Comparison of ENCODE assay signal across 29 cellular contexts in the genomic region with DNA sequence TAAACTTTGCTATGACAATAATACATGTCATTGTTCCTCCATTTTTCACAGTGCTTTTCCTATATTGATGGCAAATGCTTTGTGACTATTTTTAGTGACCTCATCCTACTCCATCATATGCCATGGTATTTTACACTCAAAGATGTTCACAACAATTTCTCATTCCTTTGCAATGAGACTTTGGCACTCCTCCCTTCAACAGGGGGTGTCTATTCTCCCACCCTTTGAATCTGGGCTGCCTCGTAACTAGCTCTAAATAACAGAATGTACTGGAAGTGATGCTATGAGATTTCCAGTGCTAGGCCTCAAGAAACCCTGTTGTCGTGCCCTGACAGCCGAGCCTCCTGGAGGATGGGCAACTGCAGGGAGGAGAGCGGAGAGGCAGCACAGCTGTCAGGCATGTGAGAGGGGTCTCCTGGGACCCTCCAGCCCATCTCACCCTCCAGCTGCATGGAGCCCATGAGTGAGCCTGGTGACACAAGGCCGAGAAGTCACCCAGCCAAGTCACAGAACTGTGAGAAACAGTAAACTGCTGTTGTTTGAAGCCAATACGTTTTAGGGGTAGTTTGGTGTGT.
DNase-seq lines count a peak whose midpoint lies in the region; ATAC-seq and TF ChIP-seq lines count a peak whose summit lies in the region.
"Had no signal": no experiment of that assay in that cellular context is flagged by ENCODE, and none has a peak within 500 bp of the region (broad histone marks: within the 10 kb centered on the region; RNA-seq: fewer than 3 reads in every experiment).

No MANE protein-coding gene starts in this region.

- H3K9me3 ChIP-seq in BLaER1: peaks cover 9% of the 10 kb centered on the region
- H3K9me3 ChIP-seq in esophagus muscularis mucosa: no peaks in the 10 kb centered on the region
- H3K9me3 ChIP-seq in sigmoid colon: peaks cover 0 to 1% (median 0%) of the 10 kb centered on the region in 4 donors

- TF ChIP-seq CTCF in esophagus muscularis mucosa (IDR thresholded peaks at IDR 0.05) (no peak), sigmoid colon (IDR thresholded peaks at IDR 0.05) (no peak)

- no peak for ATAC-seq in HG03439 (IDR thresholded peaks at IDR 0.05; ENCODE audit: unreplicated experiment)
- ATAC-seq in GM18873 (IDR thresholded peaks at IDR 0.05; ENCODE audit: low FRiP score, unreplicated experiment): no peak
- no peak for ATAC-seq in natural killer cell treated with Interleukin-12 subunit alpha and Interleukin-12 subunit beta and Interleukin-15 and Interleukin-18, amount 100 ng/mL, for 72 hours
- ATAC-seq: foreskin keratinocyte; Panc1; stimulated activated effector memory CD8-positive, alpha-beta T cell treated with anti-CD3 and anti-CD28 coated beads, Interleukin-12 subunit alpha, Interleukin-12 subunit beta, amount 100 ng/mL, for 72 hours had no signal

- no peak overlapping the region for H3K4me3 ChIP-seq in BLaER1
- no peak overlapping the region for H3K4me3 ChIP-seq in esophagus muscularis mucosa
- no peak overlapping the region for H3K4me3 ChIP-seq in sigmoid colon

- H3K27me3 Mint-ChIP-seq in natural killer cell treated with Interleukin-12 subunit alpha and Interleukin-12 subunit beta and Interleukin-15 and Interleukin-18, amount 100 ng/mL, for 72 hours: peaks cover 0 to 20% of the 10 kb centered on the region in 2 donors
- H3K27me3 Mint-ChIP-seq: activated CD4-positive, alpha-beta T cell treated with anti-CD3 and anti-CD28 coated beads, Interleukin-2, amount 10 ng/mL, durations not matched to agents 24 days and 14 days; activated T-cell treated with anti-CD3 and anti-CD28 coated beads, Interleukin-2, amount 50 U/mL, for 24 hours had no signal

- peaks cover 42% of the 10 kb centered on the region for H3K4me1 ChIP-seq in BLaER1
- H3K4me1 ChIP-seq in esophagus muscularis mucosa: peaks cover 20 to 41% (median 29%) of the 10 kb centered on the region in 4 donors
- peaks cover 0 to 21% (median 18%) of the 10 kb centered on the region in 4 donors for H3K4me1 ChIP-seq in sigmoid colon

- H3K4me2 ChIP-seq in BLaER1: peak overlapping the region; percentile 61

- H3K27me3 ChIP-seq in BLaER1 (no peaks in the 10 kb centered on the region), esophagus muscularis mucosa (no peaks in the 10 kb centered on the region), sigmoid colon (no peaks in the 10 kb centered on the region)
- H3K27me3 ChIP-seq: brain microvascular endothelial cell, foreskin keratinocyte had no signal

- TF ChIP-seq EP300 in esophagus muscularis mucosa (IDR thresholded peaks at IDR 0.05) (no peak), sigmoid colon (IDR thresholded peaks at IDR 0.05) (peak in 1 of 4 donors; percentile 21)

- H3K9ac ChIP-seq in BLaER1: no peak overlapping the region

- DNase-seq in LHCN-M2 (ENCODE audit: low read depth) (peak; percentile 57), esophagus muscularis mucosa (ENCODE audit: extremely low spot score) (peak; percentile 60), sigmoid colon (no peak), foreskin melanocyte (no peak)
- no peak for DNase-seq in natural killer cell treated with Interleukin-12 subunit alpha and Interleukin-12 subunit beta and Interleukin-15 and Interleukin-18, amount 100 ng/mL, for 72 hours (ENCODE audit: low spot score)
- DNase-seq: activated CD4-positive, alpha-beta T cell treated with anti-CD3 and anti-CD28 coated beads, Interleukin-2, amount 10 ng/mL, durations not matched to agents 24 days and 14 days; activated T-cell treated with anti-CD3 and anti-CD28 coated beads, Interleukin-2, amount 50 U/mL, for 24 hours; brain microvascular endothelial cell; CD4-positive, CD25-positive, alpha-beta regulatory T cell; effector CD8-positive, alpha-beta T cell; foreskin keratinocyte; naive B cell; NCI-H1092 treated with DMSO at 0.1 percent for 48 hours; NCI-H1930; NCI-H2227 treated with DMSO at 0.1 percent for 48 hours; NCI-H526 treated with DMSO at 0.1 percent for 48 hours; occipital lobe; SHP77 treated with DMSO at 0.1 percent for 48 hours; stimulated activated CD4-positive, alpha-beta T cell treated with anti-CD3 and anti-CD28 coated beads, Interleukin-4, amount 100 ng/mL, for 1 hour; SW 1271; T-helper 9 cell; WERI-Rb-1 had no signal

- H3K9me3 Mint-ChIP-seq in natural killer cell treated with Interleukin-12 subunit alpha and Interleukin-12 subunit beta and Interleukin-15 and Interleukin-18, amount 100 ng/mL, for 72 hours: peaks cover 7% of the 10 kb centered on the region

- 95% methylated on average over 6 of the region's 6 CpGs for WGBS in esophagus muscularis mucosa
- WGBS in sigmoid colon, 2 donors: 81 to 90% methylated on average over 6 of the region's 6 CpGs

- intact Hi-C loops in esophagus muscularis mucosa (cut with DNase I) (loop anchor here (5.0 kb wide), 1 partner anchor 166 kb away; no protein-coding TSS in a partner anchor), sigmoid colon (cut with DNase I) (no loop called here)

- peaks cover 4% of the 10 kb centered on the region for H3K36me3 Mint-ChIP-seq in natural killer cell treated with Interleukin-12 subunit alpha and Interleukin-12 subunit beta and Interleukin-15 and Interleukin-18, amount 100 ng/mL, for 72 hours
- H3K36me3 Mint-ChIP-seq: CD4-positive, CD25-positive, alpha-beta regulatory T cell; stimulated activated effector memory CD8-positive, alpha-beta T cell treated with anti-CD3 and anti-CD28 coated beads, Interleukin-12 subunit alpha, Interleukin-12 subunit beta, amount 100 ng/mL, for 72 hours had no signal

- H3K4me1 Mint-ChIP-seq in natural killer cell treated with Interleukin-12 subunit alpha and Interleukin-12 subunit beta and Interleukin-15 and Interleukin-18, amount 100 ng/mL, for 72 hours (ENCODE audit: low read depth in 2 of 2): no peaks in the 10 kb centered on the region
- H3K4me1 Mint-ChIP-seq: activated CD4-positive, alpha-beta T cell treated with anti-CD3 and anti-CD28 coated beads, Interleukin-2, amount 10 ng/mL, durations not matched to agents 24 days and 14 days; CD4-positive, CD25-positive, alpha-beta regulatory T cell; stimulated activated effector memory CD8-positive, alpha-beta T cell treated with anti-CD3 and anti-CD28 coated beads, Interleukin-12 subunit alpha, Interleukin-12 subunit beta, amount 100 ng/mL, for 72 hours had no signal

- H3K27ac ChIP-seq in BLaER1 (peak overlapping the region; percentile 62), esophagus muscularis mucosa (replicated peaks in 1 of 4) (peak overlapping the region in 3 of 4 donors; percentile 28 to 50 (median 47)), sigmoid colon (peak overlapping the region in 3 of 4 donors; percentile 16 to 44 (median 30))
- H3K27ac ChIP-seq: brain microvascular endothelial cell, epithelial cell of prostate, foreskin keratinocyte, WERI-Rb-1 had no signal

- H3K27ac Mint-ChIP-seq in natural killer cell treated with Interleukin-12 subunit alpha and Interleukin-12 subunit beta and Interleukin-15 and Interleukin-18, amount 100 ng/mL, for 72 hours: no peak overlapping the region
- H3K27ac Mint-ChIP-seq: activated CD4-positive, alpha-beta T cell treated with anti-CD3 and anti-CD28 coated beads, Interleukin-2, amount 10 ng/mL, durations not matched to agents 24 days and 14 days; activated T-cell treated with anti-CD3 and anti-CD28 coated beads, Interleukin-2, amount 50 U/mL, for 24 hours; CD4-positive, CD25-positive, alpha-beta regulatory T cell; IgD-negative memory B cell; stimulated activated effector memory CD8-positive, alpha-beta T cell treated with anti-CD3 and anti-CD28 coated beads, Interleukin-12 subunit alpha, Interleukin-12 subunit beta, amount 100 ng/mL, for 72 hours had no signal

- H3K4me3 Mint-ChIP-seq in natural killer cell treated with Interleukin-12 subunit alpha and Interleukin-12 subunit beta and Interleukin-15 and Interleukin-18, amount 100 ng/mL, for 72 hours: no peak overlapping the region
- H3K4me3 Mint-ChIP-seq: activated CD4-positive, alpha-beta T cell treated with anti-CD3 and anti-CD28 coated beads, Interleukin-2, amount 10 ng/mL, durations not matched to agents 24 days and 14 days; activated T-cell treated with anti-CD3 and anti-CD28 coated beads, Interleukin-2, amount 50 U/mL, for 24 hours; CD4-positive, CD25-positive, alpha-beta regulatory T cell; IgD-negative memory B cell; naive B cell; stimulated activated effector memory CD8-positive, alpha-beta T cell treated with anti-CD3 and anti-CD28 coated beads, Interleukin-12 subunit alpha, Interleukin-12 subunit beta, amount 100 ng/mL, for 72 hours had no signal

- no peaks in the 10 kb centered on the region for H4K20me1 ChIP-seq in BLaER1

- no peaks in the 10 kb centered on the region for H3K36me3 ChIP-seq in BLaER1
- H3K36me3 ChIP-seq in esophagus muscularis mucosa: no peaks in the 10 kb centered on the region
- no peaks in the 10 kb centered on the region for H3K36me3 ChIP-seq in sigmoid colon
- H3K36me3 ChIP-seq: brain microvascular endothelial cell, WERI-Rb-1 had no signal

- TF ChIP-seq POLR2A in esophagus muscularis mucosa (IDR thresholded peaks at IDR 0.05; ENCODE audit: low read depth) (no peak), sigmoid colon (IDR thresholded peaks at IDR 0.05) (no peak)

Comparison
In these comparisons a context has a peak if more than half of its experiments do, and no peak if none do; other contexts are left out.
1. DNase-seq: peak in LHCN-M2 (single experiment) and esophagus muscularis mucosa (single experiment); none in sigmoid colon (single experiment), foreskin melanocyte (single experiment) and natural killer cell treated with Interleukin-12 subunit alpha and Interleukin-12 subunit beta and Interleukin-15 and Interleukin-18, amount 100 ng/mL, for 72 hours (single experiment).
2. Peak in every context shown above with its lines, with median percentiles within 50 percentile points of each other: H3K27ac ChIP-seq.